ENCODE assay signal across 20 cellular contexts in genomic region chrX:19349263-19349662, GRCh38.
"Had no signal": no experiment of that assay in that cellular context is flagged by ENCODE, and none has a peak within 500 bp of the region (broad histone marks: within the 10 kb centered on the region; RNA-seq: fewer than 3 reads in every experiment).

No MANE protein-coding gene starts in this region.

- H3K9me3 ChIP-seq: heart left ventricle, sigmoid colon, thoracic aorta, transverse colon had no signal

- H3K36me3 ChIP-seq: transverse colon had no signal

- H3K4me3 Mint-ChIP-seq: naive B cell; stimulated activated naive B cell treated with anti-CD40 and anti-IgM and Interleukin-4, amounts not matched to agents 10 μg/mL and 1 μg/mL and 100 μg/mL, for 72 hours had no signal

- DNase-seq: effector memory CD4-positive, alpha-beta T cell; heart left ventricle; hippocampal formation; kidney glomerular epithelial cell; mesendoderm; naive B cell; posterior cingulate gyrus; sigmoid colon; stimulated activated CD4-positive, alpha-beta T cell treated with anti-CD3 and anti-CD28 coated beads, Interleukin-2, amount 100 ng/mL, for 24 hours; stimulated activated CD4-positive, alpha-beta T cell treated with anti-CD3 and anti-CD28 coated beads, Interleukin-4, amount 100 ng/mL, for 4 hours; stimulated activated naive B cell treated with anti-CD40 and anti-IgM and Interleukin-4, amounts not matched to agents 10 μg/mL and 1 μg/mL and 100 μg/mL, for 72 hours; stomach; substantia nigra; transverse colon had no signal

- H3K27ac ChIP-seq: heart left ventricle, sigmoid colon, skin epidermis, stomach, thoracic aorta, transverse colon had no signal

- H3K27me3 ChIP-seq: sigmoid colon, stomach, transverse colon had no signal

- H3K27ac Mint-ChIP-seq: stimulated activated naive B cell treated with anti-CD40 and anti-IgM and Interleukin-4, amounts not matched to agents 10 μg/mL and 1 μg/mL and 100 μg/mL, for 72 hours had no signal

- H3K4me3 ChIP-seq: heart left ventricle, sigmoid colon, skin epidermis, stomach, thoracic aorta, transverse colon had no signal

- H3K27me3 Mint-ChIP-seq: naive B cell; stimulated activated naive B cell treated with anti-CD40 and anti-IgM and Interleukin-4, amounts not matched to agents 10 μg/mL and 1 μg/mL and 100 μg/mL, for 72 hours had no signal

- H3K9me3 Mint-ChIP-seq: naive B cell; stimulated activated naive B cell treated with anti-CD40 and anti-IgM and Interleukin-4, amounts not matched to agents 10 μg/mL and 1 μg/mL and 100 μg/mL, for 72 hours had no signal

- FAIRE-seq: endometrium, frontal cortex, islet of Langerhans had no signal

- ATAC-seq: esophagus mucosa; heart left ventricle; stimulated activated naive B cell treated with anti-CD40 and anti-IgM and Interleukin-4, amounts not matched to agents 10 μg/mL and 1 μg/mL and 100 μg/mL, for 72 hours had no signal
